10 cellular contexts compared by ENCODE assay signal in genomic region chr10:80414126-80414898, GRCh38. TPM values are rescaled to one million over a fixed set of nuclear protein-coding genes. Genes with fewer than 3 reads are reported as not detected.
DNase-seq lines count a peak whose midpoint lies in the region; ATAC-seq and TF ChIP-seq lines count a peak whose summit lies in the region.
"Had no signal": no experiment of that assay in that cellular context is flagged by ENCODE, and none has a peak within 500 bp of the region (broad histone marks: within the 10 kb centered on the region; RNA-seq: fewer than 3 reads in every experiment).

No MANE protein-coding gene starts in this region.

- H3K36me3 ChIP-seq in hepatocyte (replicated peaks; ENCODE audit: insufficient read depth, low read depth) (no peaks in the 10 kb centered on the region), smooth muscle cell (ENCODE audit: low read depth) (no peaks in the 10 kb centered on the region)

- H3F3A ChIP-seq in smooth muscle cell (ENCODE audit: low read depth), result peaks cover 16% of the 10 kb centered on the region

- 25% methylated on average over 7 of the region's 7 CpGs for WGBS in hepatocyte (ENCODE audit: low lambda C conversion rate, missing lambda C conversion rate)
- WGBS in smooth muscle cell (ENCODE audit: low lambda C conversion rate), result 66% methylated on average over 7 of the region's 7 CpGs

- H3K4me3 ChIP-seq in hepatocyte (no peak overlapping the region), smooth muscle cell (peak overlapping the region; percentile 27)

- peak overlapping the region; percentile 86 for H3K4me2 ChIP-seq in hepatocyte
- peak overlapping the region; percentile 70 for H3K4me2 ChIP-seq in smooth muscle cell

- H3K4me1 ChIP-seq in hepatocyte (ENCODE audit: insufficient read depth) (peaks cover 85% of the 10 kb centered on the region), smooth muscle cell (ENCODE audit: low read depth) (peaks cover 60% of the 10 kb centered on the region)

- ATAC-seq in HG02970 (IDR thresholded peaks at IDR 0.05; ENCODE audit: low FRiP score, unreplicated experiment), result no peak

- no peaks in the 10 kb centered on the region for H4K20me1 ChIP-seq in hepatocyte (ENCODE audit: insufficient read depth, poor library complexity, severe bottlenecking)
- peaks cover 53% of the 10 kb centered on the region for H4K20me1 ChIP-seq in smooth muscle cell (ENCODE audit: low read depth)

- H3K79me2 ChIP-seq in hepatocyte, result peaks cover 82% of the 10 kb centered on the region
- peaks cover 25% of the 10 kb centered on the region for H3K79me2 ChIP-seq in smooth muscle cell (ENCODE audit: low read depth)

- no peaks in the 10 kb centered on the region for H3K27me3 ChIP-seq in hepatocyte
- H3K27me3 ChIP-seq in smooth muscle cell (ENCODE audit: low read depth), result no peaks in the 10 kb centered on the region

- TF ChIP-seq CTCF in hepatocyte (IDR thresholded peaks at IDR 0.05; ENCODE audit: poor library complexity) (no peak), smooth muscle cell (IDR thresholded peaks at IDR 0.05; ENCODE audit: borderline replicate concordance, insufficient read depth, poor library complexity, severe bottlenecking) (no peak)

- H2AFZ ChIP-seq in hepatocyte, result no peak overlapping the region
- H2AFZ ChIP-seq in smooth muscle cell (ENCODE audit: low read depth), result no peak overlapping the region

- peak overlapping the region; percentile 16 for H3K9ac ChIP-seq in smooth muscle cell (ENCODE audit: low read depth)

- DNase-seq in NCI-H2081 treated with DMSO at 0.1 percent for 48 hours (lab: John Stamatoyannopoulos, UW) (peak; percentile 1), amniotic epithelial cell (ENCODE audit: low read depth) (peak; percentile 49), hepatocyte (ENCODE audit: low spot score) (no peak), smooth muscle cell (lab: John Stamatoyannopoulos, UW; ENCODE audit: unreplicated experiment) (no peak), GOT3 (lab: John Stamatoyannopoulos, UW) (no peak), hepatic stellate cell (ENCODE audit: low spot score) (no peak), AG20443 (ENCODE audit: low spot score) (no peak)
- DNase-seq: activated naive CD4-positive, alpha-beta T cell treated with anti-CD3 and anti-CD28 coated beads, Interleukin-2, amount 50 U/mL, for 16 hours; NCI-H774 had no signal

- no peaks in the 10 kb centered on the region for H3K9me3 ChIP-seq in hepatocyte (ENCODE audit: low read depth)
- no peaks in the 10 kb centered on the region for H3K9me3 ChIP-seq in smooth muscle cell (replicated peaks; ENCODE audit: low read depth)

- peak overlapping the region; percentile 94 for H3K27ac ChIP-seq in hepatocyte
- peak overlapping the region; percentile 78 for H3K27ac ChIP-seq in smooth muscle cell (ENCODE audit: low read depth)

- no peaks in the 10 kb centered on the region for H3K9me2 ChIP-seq in hepatocyte (replicated peaks; ENCODE audit: insufficient read depth)

RNA-seq across cellular contexts. Expression of gene PRXL2A, which starts 6.0 kb away (rescaled TPM):
- 159 and 166 TPM in 2 replicates for total RNA-seq in hepatocyte
- 214 and 222 TPM in 2 replicates for polyA plus RNA-seq in hepatocyte
- total RNA-seq in smooth muscle cell, result 28.8 and 43.6 TPM in 2 replicates
- polyA plus RNA-seq in smooth muscle cell, result 80.0 and 82.0 TPM in 2 replicates

RNA-seq across cellular contexts. Expression of gene TSPAN14, which starts 39.8 kb away (rescaled TPM):
- total RNA-seq in hepatocyte (55.1 and 65.9 TPM in 2 replicates), smooth muscle cell (39.8 and 42.7 TPM in 2 replicates)
- polyA plus RNA-seq in hepatocyte (90.4 and 104 TPM in 2 replicates), smooth muscle cell (46.3 and 82.5 TPM in 2 replicates)

RNA-seq across cellular contexts. Expression of gene DYDC2, which starts 57.7 kb away (rescaled TPM):
- total RNA-seq in hepatocyte (0.56 and 0.80 TPM in 2 replicates), smooth muscle cell (not detected in 2 replicates)
- polyA plus RNA-seq in hepatocyte (0.72 TPM in 1 of 2 replicates, not detected in the other), smooth muscle cell (not detected in 2 replicates)

RNA-seq across cellular contexts. Expression of gene DYDC1, which starts 57.8 kb away (rescaled TPM):
- total RNA-seq in hepatocyte (not detected in 2 replicates), smooth muscle cell (not detected in 2 replicates)
- polyA plus RNA-seq in hepatocyte (not detected in 2 replicates), smooth muscle cell (not detected in 2 replicates)

Comparison
In these comparisons a context has a peak if more than half of its experiments do, and no peak if none do; other contexts are left out.
1. DNase-seq: peak in NCI-H2081 treated with DMSO at 0.1 percent for 48 hours (single experiment) and amniotic epithelial cell (single experiment); none in hepatocyte (single experiment), smooth muscle cell (single experiment), GOT3 (single experiment), hepatic stellate cell (single experiment) and AG20443 (single experiment).